Comparison of ENCODE assay signal across 8 cellular contexts in genomic region chr9:18437315-18438200, GRCh38. TPM values are rescaled to one million over a fixed set of nuclear protein-coding genes. Genes with fewer than 3 reads are reported as not detected.
A peak's percentile ranks its signal among the peaks of the same experiment; 100 is the strongest.
DNase-seq lines count a peak whose midpoint lies in the region; ATAC-seq and TF ChIP-seq lines count a peak whose summit lies in the region.

No MANE protein-coding gene starts in this region.

- H3K4me3 Mint-ChIP-seq in activated naive CD8-positive, alpha-beta T cell, result peak overlapping the region; percentile 32
- H3K4me3 Mint-ChIP-seq in activated naive CD8-positive, alpha-beta T cell treated with anti-CD3 and anti-CD28 coated beads, Interleukin-2, amount 50 U/mL, for 24 hours, result no peak overlapping the region
- peak overlapping the region in 3 of 10 donors; percentile 16 to 42 (median 34) for H3K4me3 Mint-ChIP-seq in naive thymus-derived CD8-positive, alpha-beta T cell

- peak overlapping the region; percentile 40 for H3K9ac ChIP-seq in mucosa of stomach (ENCODE audit: low read length)

- 25 to 46% methylated on average over 8 to 9 of the region's 9 CpGs for WGBS in esophagus squamous epithelium, 2 donors

- peaks cover 21% of the 10 kb centered on the region for H3K27me3 Mint-ChIP-seq in activated naive CD8-positive, alpha-beta T cell
- H3K27me3 Mint-ChIP-seq in activated naive CD8-positive, alpha-beta T cell treated with anti-CD3 and anti-CD28 coated beads, Interleukin-2, amount 50 U/mL, for 24 hours, result peaks cover 29% of the 10 kb centered on the region
- H3K27me3 Mint-ChIP-seq in naive thymus-derived CD8-positive, alpha-beta T cell, result peaks cover 28 to 48% (median 44%) of the 10 kb centered on the region in 5 donors

- intact Hi-C loops in esophagus squamous epithelium (cut with DNase I), result loop anchor here (10.0 kb wide), 1 partner anchor 173 kb away; no protein-coding TSS in a partner anchor
- intact Hi-C loops in vagina (cut with DNase I), result loop anchor here (10.0 kb wide), 2 partner anchors 183 to 427 kb away; no protein-coding TSS in a partner anchor

- peaks cover 2% of the 10 kb centered on the region for H3K4me1 Mint-ChIP-seq in activated naive CD8-positive, alpha-beta T cell (ENCODE audit: low read depth)
- no peaks in the 10 kb centered on the region for H3K4me1 Mint-ChIP-seq in activated naive CD8-positive, alpha-beta T cell treated with anti-CD3 and anti-CD28 coated beads, Interleukin-2, amount 50 U/mL, for 24 hours
- peaks cover 0 to 14% (median 4%) of the 10 kb centered on the region in 4 donors for H3K4me1 Mint-ChIP-seq in naive thymus-derived CD8-positive, alpha-beta T cell

- H3K27ac Mint-ChIP-seq in activated naive CD8-positive, alpha-beta T cell, result no peak overlapping the region
- no peak overlapping the region for H3K27ac Mint-ChIP-seq in activated naive CD8-positive, alpha-beta T cell treated with anti-CD3 and anti-CD28 coated beads, Interleukin-2, amount 50 U/mL, for 24 hours
- no peak overlapping the region for H3K27ac Mint-ChIP-seq in naive thymus-derived CD8-positive, alpha-beta T cell

- POLR2A ChIA-PET in naive thymus-derived CD8-positive, alpha-beta T cell (lab: Charles Lee), result no interaction called here

- TF ChIP-seq POLR2A in esophagus squamous epithelium (IDR thresholded peaks at IDR 0.05) (no peak), vagina (IDR thresholded peaks at IDR 0.05) (no peak)

- H3K36me3 Mint-ChIP-seq in activated naive CD8-positive, alpha-beta T cell, result no peaks in the 10 kb centered on the region
- H3K36me3 Mint-ChIP-seq in activated naive CD8-positive, alpha-beta T cell treated with anti-CD3 and anti-CD28 coated beads, Interleukin-2, amount 50 U/mL, for 24 hours (ENCODE audit: low read depth), result peaks cover 1% of the 10 kb centered on the region
- peaks cover 0 to 2% (median 0%) of the 10 kb centered on the region in 3 donors for H3K36me3 Mint-ChIP-seq in naive thymus-derived CD8-positive, alpha-beta T cell

- DNase-seq in activated naive CD8-positive, alpha-beta T cell treated with anti-CD3 and anti-CD28 coated beads, Interleukin-2, amount 50 U/mL, for 24 hours, result no peak
- DNase-seq in esophagus squamous epithelium (lab: John Stamatoyannopoulos, UW), result no peak
- no peak for DNase-seq in vagina (ENCODE audit: extremely low spot score in 2 of 2)
- no peak for DNase-seq in SW 1271 (lab: John Stamatoyannopoulos, UW)
- no peak for DNase-seq in naive thymus-derived CD8-positive, alpha-beta T cell

- no peaks in the 10 kb centered on the region for H3K9me3 Mint-ChIP-seq in activated naive CD8-positive, alpha-beta T cell (ENCODE audit: low read depth)
- no peaks in the 10 kb centered on the region for H3K9me3 Mint-ChIP-seq in activated naive CD8-positive, alpha-beta T cell treated with anti-CD3 and anti-CD28 coated beads, Interleukin-2, amount 50 U/mL, for 24 hours
- H3K9me3 Mint-ChIP-seq in naive thymus-derived CD8-positive, alpha-beta T cell, result peaks cover 0 to 6% (median 0%) of the 10 kb centered on the region in 9 donors

- no peaks in the 10 kb centered on the region for H3K27me3 ChIP-seq in esophagus squamous epithelium
- no peaks in the 10 kb centered on the region for H3K27me3 ChIP-seq in mucosa of stomach (ENCODE audit: control insufficient read depth, insufficient read depth, low read length)
- H3K27me3 ChIP-seq in vagina, result no peaks in the 10 kb centered on the region

- peaks cover 0 to 36% (median 2%) of the 10 kb centered on the region in 3 donors for H3K4me1 ChIP-seq in esophagus squamous epithelium
- H3K4me1 ChIP-seq in mucosa of stomach (ENCODE audit: control insufficient read depth, insufficient read depth, low read length), result peaks cover 15% of the 10 kb centered on the region
- peaks cover 24% of the 10 kb centered on the region for H3K4me1 ChIP-seq in vagina

- no peak for ATAC-seq in activated naive CD8-positive, alpha-beta T cell treated with anti-CD3 and anti-CD28 coated beads, Interleukin-2, amount 50 U/mL, for 24 hours
- ATAC-seq in GM18858 (IDR thresholded peaks at IDR 0.05; ENCODE audit: unreplicated experiment), result no peak
- no peak for ATAC-seq in naive thymus-derived CD8-positive, alpha-beta T cell

- no peak for TF ChIP-seq CTCF in esophagus squamous epithelium (IDR thresholded peaks at IDR 0.05)
- TF ChIP-seq CTCF in vagina (IDR thresholded peaks at IDR 0.05), result no peak

- H3K36me3 ChIP-seq in esophagus squamous epithelium (no peaks in the 10 kb centered on the region), mucosa of stomach (ENCODE audit: control insufficient read depth, insufficient read depth, low read length) (no peaks in the 10 kb centered on the region), vagina (no peaks in the 10 kb centered on the region)

- H3K9me3 ChIP-seq in esophagus squamous epithelium (no peaks in the 10 kb centered on the region), mucosa of stomach (ENCODE audit: control insufficient read depth, low read length) (no peaks in the 10 kb centered on the region), vagina (no peaks in the 10 kb centered on the region)

- peak overlapping the region in 3 of 4 donors; percentile 43 to 63 (median 43) for H3K4me3 ChIP-seq in esophagus squamous epithelium
- peak overlapping the region; percentile 18 for H3K4me3 ChIP-seq in mucosa of stomach (ENCODE audit: low read length)
- peak overlapping the region; percentile 45 to 50 for H3K4me3 ChIP-seq in vagina

- H3K27ac ChIP-seq in esophagus squamous epithelium (peak overlapping the region in 3 of 4 donors; percentile 60 to 81 (median 77)), vagina (peak overlapping the region; percentile 71)

RNA-seq across cellular contexts. Expression of gene ADAMTSL1, which starts 36.4 kb away (rescaled TPM):
- total RNA-seq in esophagus squamous epithelium, result 10 to 100 TPM in 1 of 4 donors, 1 to 10 TPM in 2, under 1 TPM in 1; 0.80 to 23.7 (median 2.3) TPM
- total RNA-seq in vagina, result 8.1 TPM
- not detected for total RNA-seq in naive thymus-derived CD8-positive, alpha-beta T cell
- polyA plus RNA-seq in naive thymus-derived CD8-positive, alpha-beta T cell, result not detected
